ENCODE assay signal across 8 cellular contexts in the genomic region with DNA sequence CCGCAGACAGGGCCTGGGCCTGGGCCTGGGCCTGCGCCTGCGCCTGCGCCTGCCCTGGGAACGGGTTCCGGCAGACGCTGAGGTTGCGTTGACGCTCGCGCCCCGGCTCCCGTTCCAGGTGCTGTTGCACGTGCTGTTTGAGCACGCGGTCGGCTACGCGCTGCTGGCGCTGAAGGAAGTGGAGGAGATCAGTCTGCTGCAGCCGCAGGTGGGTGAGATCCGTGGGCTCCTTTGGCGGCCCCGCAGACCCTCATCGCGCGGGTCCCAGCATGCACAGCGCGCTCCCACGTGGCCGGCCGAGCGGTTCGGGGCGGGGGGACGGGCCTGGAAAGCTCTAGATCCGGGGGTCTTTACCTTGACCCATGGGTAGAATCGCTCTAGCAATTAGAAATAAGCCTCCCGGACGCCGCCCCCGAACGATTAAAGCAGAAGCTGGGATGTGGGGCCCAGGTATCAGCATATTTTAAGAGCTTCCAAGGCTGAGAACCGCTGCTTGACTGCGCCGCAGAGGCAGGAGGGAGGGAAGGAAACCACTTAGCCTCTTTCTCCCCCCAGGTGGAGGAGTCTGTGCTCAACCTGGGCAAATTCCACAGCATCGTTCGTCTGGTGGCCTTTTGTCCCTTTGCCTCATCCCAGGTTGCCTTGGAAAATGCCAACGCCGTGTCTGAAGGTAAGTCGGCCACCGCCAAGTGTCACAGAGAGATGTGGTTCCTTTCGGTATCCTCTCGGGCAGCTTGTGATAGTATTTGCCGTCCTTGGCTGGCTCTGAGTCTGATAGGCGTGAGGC. TPM values are rescaled to one million over a fixed set of nuclear protein-coding genes. Genes with fewer than 3 reads are reported as not detected.
DNase-seq lines count a peak whose midpoint lies in the region; ATAC-seq and TF ChIP-seq lines count a peak whose summit lies in the region.

No MANE protein-coding gene starts in this region.

- TF ChIP-seq CTCF in cardiac muscle cell (IDR thresholded peaks at IDR 0.05; ENCODE audit: low read depth, low read length) (no peak), parathyroid adenoma (IDR thresholded peaks at IDR 0.05) (no peak)

- H3K27ac Mint-ChIP-seq in activated T-helper 17 cell treated with anti-CD3 and anti-CD28 coated beads, Interleukin-2, amount 50 U/mL, for 72 hours, result peak overlapping the region; percentile 89

- H3K4me2 ChIP-seq in parathyroid adenoma (ENCODE audit: low read length), result peak overlapping the region; percentile 97

- peak overlapping the region; percentile 85 for H3K27ac ChIP-seq in cardiac muscle cell
- peak overlapping the region; percentile 83 for H3K27ac ChIP-seq in parathyroid adenoma

- peak overlapping the region; percentile 81 for H3K4me3 Mint-ChIP-seq in activated T-helper 17 cell treated with anti-CD3 and anti-CD28 coated beads, Interleukin-2, amount 50 U/mL, for 72 hours

- peaks cover 44% of the 10 kb centered on the region for H3K36me3 ChIP-seq in H7 (replicated peaks; ENCODE audit: control insufficient read depth, insufficient read depth, low read length)
- H3K36me3 ChIP-seq in MG63, result peaks cover 52% of the 10 kb centered on the region
- H3K36me3 ChIP-seq in cardiac muscle cell, result peaks cover 39% of the 10 kb centered on the region
- no peaks in the 10 kb centered on the region for H3K36me3 ChIP-seq in parathyroid adenoma (ENCODE audit: control insufficient read depth, insufficient read depth, low read length)

- H3K27me3 ChIP-seq in H7 (ENCODE audit: control insufficient read depth, insufficient read depth, low read length), result no peaks in the 10 kb centered on the region
- no peaks in the 10 kb centered on the region for H3K27me3 ChIP-seq in MG63
- no peaks in the 10 kb centered on the region for H3K27me3 ChIP-seq in cardiac muscle cell
- H3K27me3 ChIP-seq in parathyroid adenoma (ENCODE audit: control insufficient read depth, insufficient read depth, low read length), result no peaks in the 10 kb centered on the region

- peak overlapping the region; percentile 50 for H3K9ac ChIP-seq in parathyroid adenoma

- H3K4me3 ChIP-seq in H7 (ENCODE audit: insufficient read depth, low read depth, low read length) (peak overlapping the region; percentile 99), MG63 (peak overlapping the region; percentile 81), cardiac muscle cell (peak overlapping the region; percentile 75), parathyroid adenoma (ENCODE audit: low read depth, low read length) (peak overlapping the region; percentile 87)

- H3K9me3 Mint-ChIP-seq in activated T-helper 17 cell treated with anti-CD3 and anti-CD28 coated beads, Interleukin-2, amount 50 U/mL, for 72 hours, result no peaks in the 10 kb centered on the region

- peak overlapping the region; percentile 99 for H2AFZ ChIP-seq in parathyroid adenoma

- H3K4me1 ChIP-seq in cardiac muscle cell (ENCODE audit: low read depth) (no peaks in the 10 kb centered on the region), parathyroid adenoma (peaks cover 5% of the 10 kb centered on the region)

- peak; percentile 57 for ATAC-seq in activated T-helper 17 cell treated with anti-CD3 and anti-CD28 coated beads, Interleukin-2, amount 50 U/mL, for 72 hours (replicated peaks)

- H3K36me3 Mint-ChIP-seq in activated T-helper 17 cell treated with anti-CD3 and anti-CD28 coated beads, Interleukin-2, amount 50 U/mL, for 72 hours (ENCODE audit: low read depth), result peaks cover 60% of the 10 kb centered on the region

- H3K9me3 ChIP-seq in MG63, result no peaks in the 10 kb centered on the region
- no peaks in the 10 kb centered on the region for H3K9me3 ChIP-seq in cardiac muscle cell (ENCODE audit: low read depth)
- H3K9me3 ChIP-seq in parathyroid adenoma (ENCODE audit: control insufficient read depth, low read length), result no peaks in the 10 kb centered on the region

- peak; percentile 10 for DNase-seq in NCI-H1436 (lab: John Stamatoyannopoulos, UW)
- DNase-seq in NCI-H1436 treated with DMSO at 0.1 percent for 48 hours (lab: John Stamatoyannopoulos, UW), result no peak
- peak; percentile 72 for DNase-seq in H7
- DNase-seq in MG63, result peak; percentile 30
- peak in 1 of 2 donors; percentile 55 for DNase-seq in cardiac muscle cell (ENCODE audit: low read depth in 1 of 2, low spot score in 1 of 2)
- DNase-seq in activated effector memory CD4-positive, alpha-beta T cell treated with Interleukin-2 at 50 U/mL for 16 hours, result no peak

- no peaks in the 10 kb centered on the region for H3K27me3 Mint-ChIP-seq in activated T-helper 17 cell treated with anti-CD3 and anti-CD28 coated beads, Interleukin-2, amount 50 U/mL, for 72 hours

- peaks cover 8% of the 10 kb centered on the region for H3K79me2 ChIP-seq in parathyroid adenoma

- H3K4me1 Mint-ChIP-seq in activated T-helper 17 cell treated with anti-CD3 and anti-CD28 coated beads, Interleukin-2, amount 50 U/mL, for 72 hours, result peaks cover 19% of the 10 kb centered on the region

RNA-seq across cellular contexts. Expression of a gene that starts 0.5 kb away (rescaled TPM):
- total RNA-seq in H7 (2014; rRNA removed; shearing (Covaris generic)), result 334 and 392 TPM in 2 replicates
- total RNA-seq in MG63 (2014; rRNA removed; shearing (Covaris generic); ENCODE audit: low replicate concordance), result 284 and 313 TPM in 2 replicates
- total RNA-seq in activated T-helper 17 cell treated with anti-CD3 and anti-CD28 coated beads, Interleukin-2, amount 50 U/mL, for 72 hours, result 100 to 1,000 TPM; 261 to 583 TPM
- total RNA-seq in cardiac muscle cell, result 109 and 140 TPM in 2 replicates
- 262 and 285 TPM in 2 replicates for polyA plus RNA-seq in cardiac muscle cell

RNA-seq across cellular contexts. Expression of a gene that starts 11.1 kb away (rescaled TPM):
- 174 and 183 TPM in 2 replicates for total RNA-seq in H7 (2014; rRNA removed; shearing (Covaris generic))
- total RNA-seq in MG63 (2014; rRNA removed; shearing (Covaris generic); ENCODE audit: low replicate concordance), result 122 and 141 TPM in 2 replicates
- total RNA-seq in activated T-helper 17 cell treated with anti-CD3 and anti-CD28 coated beads, Interleukin-2, amount 50 U/mL, for 72 hours, result 100 to 1,000 TPM in 1 of 2 donors, 10 to 100 TPM in 1; 85.7 to 123 TPM
- total RNA-seq in cardiac muscle cell, result 216 and 266 TPM in 2 replicates
- polyA plus RNA-seq in cardiac muscle cell, result 211 and 244 TPM in 2 replicates

RNA-seq across cellular contexts. Expression of a gene that starts 39.7 kb away (rescaled TPM):
- total RNA-seq in H7 (2014; rRNA removed; shearing (Covaris generic)), result 1.1 and 2.6 TPM in 2 replicates
- not detected in 2 replicates for total RNA-seq in MG63 (2014; rRNA removed; shearing (Covaris generic); ENCODE audit: low replicate concordance)
- total RNA-seq in activated T-helper 17 cell treated with anti-CD3 and anti-CD28 coated beads, Interleukin-2, amount 50 U/mL, for 72 hours, result 1 to 10 TPM; 3.6 to 4.9 TPM
- 14.8 and 24.2 TPM in 2 replicates for total RNA-seq in cardiac muscle cell
- 18.8 and 28.4 TPM in 2 replicates for polyA plus RNA-seq in cardiac muscle cell

Comparison
In these comparisons a context has a peak if more than half of its experiments do, and no peak if none do; other contexts are left out.
1. DNase-seq: peak in NCI-H1436 (single experiment), H7 (single experiment) and MG63 (single experiment); none in NCI-H1436 treated with DMSO at 0.1 percent for 48 hours (single experiment) and activated effector memory CD4-positive, alpha-beta T cell treated with Interleukin-2 at 50 U/mL for 16 hours (single experiment).
2. Peak in every context shown above with its lines, with median percentiles within 50 percentile points of each other: H3K4me3 ChIP-seq.